In genomic region chr10:52923520-52923919, GRCh38 we compare ENCODE assay signal across 19 cellular contexts.
A peak's percentile ranks its signal among the peaks of the same experiment; 100 is the strongest.
DNase-seq lines count a peak whose midpoint lies in the region; ATAC-seq, FAIRE-seq and TF ChIP-seq lines count a peak whose summit lies in the region.
"Had no signal": no experiment of that assay in that cellular context is flagged by ENCODE, and none has a peak within 500 bp of the region (broad histone marks: within the 10 kb centered on the region; RNA-seq: fewer than 3 reads in every experiment).

No MANE protein-coding gene starts in this region.

- no peak overlapping the region for H3K14ac ChIP-seq in H1 (ENCODE audit: insufficient read length)

- H3K79me2 ChIP-seq in H1 (ENCODE audit: control insufficient read depth in 1 of 2, insufficient read depth in 2 of 2, low read length in 2 of 2) (no peaks in the 10 kb centered on the region), OCI-LY7 (ENCODE audit: insufficient read depth, low read depth, low read length) (no peaks in the 10 kb centered on the region)

- H3K27ac ChIP-seq in HUES6 (ENCODE audit: low read depth, low read length) = no peak overlapping the region
- H3K27ac ChIP-seq in H1 (ENCODE audit: low read depth, low read length) = no peak overlapping the region
- H3K27ac ChIP-seq in OCI-LY7 (ENCODE audit: low read depth, low read length, poor library complexity, severe bottlenecking) = no peak overlapping the region
- H3K27ac ChIP-seq: GM23248, SJSA1 had no signal

- POLR2A ChIA-PET in H1 (lab: Charles Lee; ENCODE audit: partially characterized antibody) = interaction anchor here (0.9 kb wide), 1 partner anchor 18 kb away, joined by 3 read pairs; no protein-coding TSS in a partner anchor
- POLR2A ChIA-PET in OCI-LY7 (lab: Charles Lee) = no interaction called here

- H3K27me3 ChIP-seq in HUES6 (ENCODE audit: control insufficient read depth, insufficient read depth, low read length) (no peaks in the 10 kb centered on the region), H1 (replicated peaks in 1 of 4; ENCODE audit: control insufficient read depth in 3 of 4, extremely low read depth in 1 of 4, insufficient read depth in 3 of 4, low read length in 3 of 4) (no peaks in the 10 kb centered on the region)
- H3K27me3 ChIP-seq: SJSA1 had no signal

- H4K20me1 ChIP-seq in H1 (replicated peaks in 1 of 2; ENCODE audit: control insufficient read depth in 1 of 2, insufficient read depth in 2 of 2, low read length in 2 of 2) (no peaks in the 10 kb centered on the region), OCI-LY7 (ENCODE audit: insufficient read depth, low read length) (no peaks in the 10 kb centered on the region)

- no peak overlapping the region for H2BK12ac ChIP-seq in H1 (ENCODE audit: low read depth, low read length)

- no peak overlapping the region for H2BK15ac ChIP-seq in H1 (ENCODE audit: low read length)

- WGBS in H1 (ENCODE audit: extremely low coverage in 1 of 2, insufficient coverage in 1 of 2, insufficient read length in 1 of 2, insufficient replicate concordance in 2 of 2, low coverage in 1 of 2, low lambda C conversion rate in 2 of 2, missing lambda C conversion rate in 1 of 2), 2 experiments = 4% methylated on average over 5 of the region's 5 CpGs; no CpG with 5 or more reads in 1 of the 2 experiments

- no peak overlapping the region for H2AFZ ChIP-seq in H1 (ENCODE audit: low read length)
- H2AFZ ChIP-seq in OCI-LY7 (ENCODE audit: low read length) = no peak overlapping the region
- H2AFZ ChIP-seq: GM23248 had no signal

- no peak for TF ChIP-seq CTCF in H1 (IDR thresholded peaks at IDR 0.05; ENCODE audit: control extremely low read depth in 1 of 3, insufficient read depth in 1 of 3, low read depth in 1 of 3, low read length in 3 of 3)
- TF ChIP-seq CTCF in OCI-LY7 (conservative IDR thresholded peaks at IDR 0.05; ENCODE audit: low read length) = no peak

- peak in 1 of 2 experiments; percentile 85; a peak in 1 of 3 replicates for TF ChIP-seq EP300 in H1 (IDR thresholded peaks at IDR 0.05; ENCODE audit: borderline replicate concordance in 1 of 2, low read depth in 2 of 2, low read length in 2 of 2)

- no peak for TF ChIP-seq POLR2A in H1 (IDR thresholded peaks at IDR 0.05; ENCODE audit: control extremely low read depth in 1 of 2, low read depth in 2 of 2, low read length in 2 of 2)

- 0 out of 4 replicates have a peak, but pooled peaks of 1 of the 2 experiments have one; percentile 5 for TF ChIP-seq RAD21 in H1 (IDR thresholded peaks at IDR 0.05 in 1 of 2, conservative IDR thresholded peaks at IDR 0.05 in 1 of 2; ENCODE audit: low read depth in 2 of 2, low read length in 2 of 2)

- no peak overlapping the region for H3K56ac ChIP-seq in H1 (replicated peaks; ENCODE audit: insufficient read length, low read depth, low read length)

- H3K79me1 ChIP-seq in H1 (ENCODE audit: low read depth, low read length) = no peaks in the 10 kb centered on the region

- peak in 1 of 2 experiments; percentile 27 for DNase-seq in H1 (ENCODE audit: low read depth in 1 of 2, low spot score in 2 of 2)
- peak; percentile 25 for DNase-seq in iPS-NIHi7 (ENCODE audit: extremely low spot score)
- no peak for DNase-seq in NCI-H1694 (lab: John Stamatoyannopoulos, UW)
- no peak for DNase-seq in glomerular visceral epithelial cell (ENCODE audit: extremely low spot score)
- DNase-seq in OCI-LY7 (ENCODE audit: low spot score) = no peak
- DNase-seq: CD4-positive, CD25-positive, alpha-beta regulatory T cell; DMS79 treated with DMSO at 0.1 percent for 48 hours; GM23248; Kasumi-1; NCI-H1417; NCI-H1930; NCI-H226; NCI-H510A treated with DMSO at 0.1 percent for 48 hours; NCI-H82 had no signal

- H3K36me3 ChIP-seq in HUES6 (ENCODE audit: control insufficient read depth, insufficient read depth, low read length) (no peaks in the 10 kb centered on the region), H1 (ENCODE audit: control insufficient read depth in 2 of 4, insufficient read depth in 4 of 4, low read length in 3 of 4) (no peaks in the 10 kb centered on the region), OCI-LY7 (ENCODE audit: insufficient read depth, low read length) (no peaks in the 10 kb centered on the region)
- H3K36me3 ChIP-seq: SJSA1 had no signal

- H3K9ac ChIP-seq in HUES6 (ENCODE audit: low read length) = peak overlapping the region; percentile 21
- H3K9ac ChIP-seq in H1 (replicated peaks in 1 of 4; ENCODE audit: extremely low read depth in 1 of 4, low read depth in 3 of 4, low read length in 3 of 4) = no peak overlapping the region
- H3K9ac ChIP-seq: GM23248 had no signal

- H3K23me2 ChIP-seq in H1 (ENCODE audit: low read depth, low read length) = no peaks in the 10 kb centered on the region

- FAIRE-seq in H1 (lab: Jason Lieb, UNC) = peak; percentile 93
- FAIRE-seq: GM12878 had no signal

- no peak overlapping the region for H3K4me3 ChIP-seq in HUES6 (ENCODE audit: low read depth, low read length)
- no peak overlapping the region; a peak in 1 of 8 replicates for H3K4me3 ChIP-seq in H1 (ENCODE audit: extremely low read depth in 1 of 4, insufficient read depth in 2 of 4, low read depth in 3 of 4, low read length in 4 of 4)
- no peak overlapping the region for H3K4me3 ChIP-seq in OCI-LY7 (ENCODE audit: low read depth, low read length, poor library complexity, severe bottlenecking)
- H3K4me3 ChIP-seq: GM12878, GM23248, SJSA1 had no signal

- no TSS peak for BruUV-seq in OCI-LY7 (replicated peaks; lab: Mats Ljungman, UMichigan)

- H3K23ac ChIP-seq in H1 (ENCODE audit: insufficient read length) = no peak overlapping the region

- no peak overlapping the region for H2BK20ac ChIP-seq in H1 (ENCODE audit: low read length)

- H3K9me2 ChIP-seq in OCI-LY7 (ENCODE audit: insufficient read depth, low read length) = no peaks in the 10 kb centered on the region

- ATAC-seq in HG03342 (IDR thresholded peaks at IDR 0.05; ENCODE audit: unreplicated experiment) = no peak
- ATAC-seq: GM12878, Right ventricle myocardium inferior had no signal

- CTCF ChIA-PET in H1 (lab: Charles Lee; ENCODE audit: partially characterized antibody) = no interaction called here
- CTCF ChIA-PET in OCI-LY7 (lab: Charles Lee; ENCODE audit: unreplicated experiment) = no interaction called here

- H2AK5ac ChIP-seq in H1 (ENCODE audit: low read depth, low read length) = no peak overlapping the region

- no peak overlapping the region for H4K91ac ChIP-seq in H1 (replicated peaks; ENCODE audit: insufficient read length, low read length)

- no peak overlapping the region for H3K4ac ChIP-seq in H1 (replicated peaks; ENCODE audit: insufficient read length, low read depth, low read length)

- intact Hi-C loops in OCI-LY7 (cut with micrococcal nuclease; ENCODE audit: unreplicated experiment) = no loop called here

- H3K4me1 ChIP-seq in HUES6 (ENCODE audit: control insufficient read depth, insufficient read depth, low read length) (peaks cover 30% of the 10 kb centered on the region), H1 (replicated peaks in 1 of 4; ENCODE audit: control insufficient read depth in 3 of 4, insufficient read depth in 4 of 4, low read length in 3 of 4) (peaks cover 0 to 11% (median 3%) of the 10 kb centered on the region in 4 experiments; a peak in 4 of 7 replicates), OCI-LY7 (ENCODE audit: insufficient read depth, low read length, poor library complexity, severe bottlenecking) (no peaks in the 10 kb centered on the region)
- H3K4me1 ChIP-seq: SJSA1 had no signal

- H2BK120ac ChIP-seq in H1 (replicated peaks; ENCODE audit: low read depth, low read length) = no peak overlapping the region

- H3K9me3 ChIP-seq in HUES6 (ENCODE audit: control insufficient read depth, insufficient read depth, low read depth, low read length) = no peaks in the 10 kb centered on the region
- H3K9me3 ChIP-seq in H1 (ENCODE audit: insufficient read depth in 2 of 2, low read depth in 1 of 2, low read length in 1 of 2) = no peaks in the 10 kb centered on the region
- H3K9me3 ChIP-seq in OCI-LY7 (ENCODE audit: low read length) = no peaks in the 10 kb centered on the region
- H3K9me3 ChIP-seq: SJSA1 had no signal

- H2BK5ac ChIP-seq in H1 (ENCODE audit: low read depth, low read length) = no peak overlapping the region

- H4K5ac ChIP-seq in H1 (ENCODE audit: insufficient read length, low read depth, low read length) = no peak overlapping the region

- H4K8ac ChIP-seq in H1 (ENCODE audit: extremely low read depth, insufficient read depth, low read length) = no peak overlapping the region

- no peak overlapping the region for H3K18ac ChIP-seq in H1 (ENCODE audit: extremely low read depth, low read length)

- H3K4me2 ChIP-seq in H1 (ENCODE audit: insufficient read depth in 1 of 2, low read depth in 2 of 2, low read length in 2 of 2) (peak overlapping the region in 1 of 2 experiments; percentile 24; a peak in 2 of 4 replicates), OCI-LY7 (ENCODE audit: low read length) (no peak overlapping the region)

TF ChIP-seq in H1, 55 proteins besides CTCF, POLR2A, EP300 and RAD21 (continues in another document):
- 0 out of 2 replicates have a peak, but pooled peaks have one; percentile 33 for TF ChIP-seq YY1 (IDR thresholded peaks at IDR 0.05; ENCODE audit: low read depth, low read length)
- TF ChIP-seq BACH1 (IDR thresholded peaks at IDR 0.05; ENCODE audit: low read length) = no peak
- TF ChIP-seq KDM1A (IDR thresholded peaks at IDR 0.05; ENCODE audit: borderline replicate concordance, low read length) = no peak
- TF ChIP-seq CEBPB (IDR thresholded peaks at IDR 0.05; ENCODE audit: low read depth, low read length) = no peak
- TF ChIP-seq CREB1 (IDR thresholded peaks at IDR 0.05) = 0 out of 2 replicates have a peak, but pooled peaks have one; percentile 20
- peak; percentile 45 to 63 for TF ChIP-seq BCL11A (IDR thresholded peaks at IDR 0.05; ENCODE audit: low read depth in 2 of 2, low read length in 2 of 2)
